In genomic region chr5:76622973-76623596, GRCh38 we compare ENCODE assay signal across 10 cellular contexts. TPM values are rescaled to one million over a fixed set of nuclear protein-coding genes. Genes with fewer than 3 reads are reported as not detected.
DNase-seq lines count a peak whose midpoint lies in the region; TF ChIP-seq lines count a peak whose summit lies in the region.
"Had no signal": no experiment of that assay in that cellular context is flagged by ENCODE, and none has a peak within 500 bp of the region (broad histone marks: within the 10 kb centered on the region; RNA-seq: fewer than 3 reads in every experiment).

TSS of gene F2RL2 (minus strand) at chr5:76623403. CDS start at chr5:76623230, 173 bp downstream.

- H3K4me1 ChIP-seq in mesenchymal stem cell (ENCODE audit: control insufficient read depth, insufficient read depth, low read depth, low read length), result no peaks in the 10 kb centered on the region
- H3K4me1 ChIP-seq: esophagus squamous epithelium had no signal

- no peaks in the 10 kb centered on the region for H3K79me1 ChIP-seq in mesenchymal stem cell (replicated peaks; ENCODE audit: low read length, poor library complexity, severe bottlenecking)

- H2AFZ ChIP-seq in mesenchymal stem cell (ENCODE audit: low read depth, low read length), result no peak within 1 kb of the TSS

- peak within 1 kb of the TSS; percentile 61 for H3K27ac ChIP-seq in mesenchymal stem cell (ENCODE audit: low read length, poor library complexity, severe bottlenecking)
- H3K27ac ChIP-seq: esophagus squamous epithelium had no signal

- no peak for TF ChIP-seq CTCF in AG09319 (IDR thresholded peaks at IDR 0.05; ENCODE audit: low read depth, low read length)
- no peak for TF ChIP-seq CTCF in choroid plexus epithelial cell (conservative IDR thresholded peaks at IDR 0.05; ENCODE audit: low read depth, low read length)

- no peak within 1 kb of the TSS for H2AK5ac ChIP-seq in mesenchymal stem cell (ENCODE audit: low read length, severe bottlenecking)

- H3K4me3 ChIP-seq in choroid plexus epithelial cell (ENCODE audit: low read depth, low read length) (peak within 1 kb of the TSS; percentile 6), mesenchymal stem cell (ENCODE audit: insufficient read depth in 1 of 2, low read depth in 1 of 2, low read length in 2 of 2) (peak within 1 kb of the TSS in 1 of 2 experiments; percentile 72)
- H3K4me3 ChIP-seq: esophagus squamous epithelium had no signal

- H3K4me2 ChIP-seq in mesenchymal stem cell (ENCODE audit: low read length, poor library complexity, severe bottlenecking), result peak within 1 kb of the TSS; percentile 59

- no peak within 1 kb of the TSS for H2BK5ac ChIP-seq in mesenchymal stem cell (ENCODE audit: low read depth, low read length, poor library complexity, severe bottlenecking)

- H3K23ac ChIP-seq in mesenchymal stem cell (ENCODE audit: low read length in 2 of 2), result no peak within 1 kb of the TSS

- peaks cover 0 to 1% of the 10 kb centered on the region in 2 experiments for H3K36me3 ChIP-seq in mesenchymal stem cell (ENCODE audit: control insufficient read depth in 1 of 2, insufficient read depth in 2 of 2, low read depth in 1 of 2, low read length in 2 of 2)
- H3K36me3 ChIP-seq: esophagus squamous epithelium had no signal

- H3K9me3 ChIP-seq in mesenchymal stem cell (ENCODE audit: control insufficient read depth, low read length), result no peaks in the 10 kb centered on the region
- H3K9me3 ChIP-seq: esophagus squamous epithelium had no signal

- H4K8ac ChIP-seq in mesenchymal stem cell (ENCODE audit: low read length), result no peak within 1 kb of the TSS

- no peak within 1 kb of the TSS for H2BK120ac ChIP-seq in mesenchymal stem cell (ENCODE audit: low read depth, low read length)

- no peaks in the 10 kb centered on the region for H3K27me3 ChIP-seq in mesenchymal stem cell (ENCODE audit: control insufficient read depth in 1 of 2, insufficient read depth in 1 of 2, low read length in 2 of 2)
- H3K27me3 ChIP-seq: esophagus squamous epithelium had no signal

- no peak within 1 kb of the TSS for H3K4ac ChIP-seq in mesenchymal stem cell (ENCODE audit: low read depth in 1 of 2, low read length in 2 of 2)

- 12% methylated on average over 5 of the region's 7 CpGs for WGBS in mesenchymal stem cell

- no peak within 1 kb of the TSS for H3K14ac ChIP-seq in mesenchymal stem cell (ENCODE audit: low read length in 2 of 2)

- no peak within 1 kb of the TSS for H4K91ac ChIP-seq in mesenchymal stem cell (ENCODE audit: low read length)

- H3K9ac ChIP-seq in mesenchymal stem cell (ENCODE audit: low read length), result peak within 1 kb of the TSS; percentile 68

- no peak within 1 kb of the TSS for H2BK12ac ChIP-seq in mesenchymal stem cell (ENCODE audit: low read length in 2 of 2)

- no peak within 1 kb of the TSS for H2BK15ac ChIP-seq in mesenchymal stem cell (ENCODE audit: low read depth, poor library complexity, severe bottlenecking)

- H3K18ac ChIP-seq in mesenchymal stem cell (ENCODE audit: low read depth in 1 of 2, low read length in 2 of 2), result no peak within 1 kb of the TSS

- DNase-seq in AG09319 (ENCODE audit: extremely low read depth, low read depth) (peak; percentile 66), HuH-7.5 (ENCODE audit: low spot score) (peak; percentile 8), choroid plexus epithelial cell (ENCODE audit: low read depth) (peak; percentile 83), mesenchymal stem cell (peak; percentile 85), T-helper 1 cell (no peak), COLO829 (ENCODE audit: low spot score) (no peak)
- DNase-seq in activated CD4-positive, alpha-beta T cell treated with anti-CD3 and anti-CD28 coated beads for 4 hours, result no peak
- no peak for DNase-seq in activated CD8-positive, alpha-beta memory T cell treated with anti-CD3 and anti-CD28 coated beads, Interleukin-2, amount 50 U/mL, for 4 hours
- DNase-seq: esophagus squamous epithelium, NCI-H187 had no signal

RNA-seq across cellular contexts. Expression of gene F2RL2, which starts in this region (rescaled TPM):
- 72.2 TPM for polyA plus RNA-seq in mesenchymal stem cell (2013, experiment 1 of 2)
- polyA plus RNA-seq in mesenchymal stem cell (2013, experiment 2 of 2), result 71.8 TPM

Comparison
In these comparisons a context has a peak if more than half of its experiments do, and no peak if none do; other contexts are left out.
1. DNase-seq: peak in AG09319 (single experiment), HuH-7.5 (single experiment), choroid plexus epithelial cell (single experiment) and mesenchymal stem cell (single experiment); none in T-helper 1 cell (0 of 5), activated CD4-positive, alpha-beta T cell treated with anti-CD3 and anti-CD28 coated beads for 4 hours (0 of 2), activated CD8-positive, alpha-beta memory T cell treated with anti-CD3 and anti-CD28 coated beads, Interleukin-2, amount 50 U/mL, for 4 hours (single experiment) and COLO829 (single experiment).